In genomic region chr16:57054771-57055170, GRCh38 we compare ENCODE assay signal across 23 cellular contexts.
"Had no signal": no experiment of that assay in that cellular context is flagged by ENCODE, and none has a peak within 500 bp of the region (broad histone marks: within the 10 kb centered on the region; RNA-seq: fewer than 3 reads in every experiment).

No MANE protein-coding gene starts in this region.

- H3K4me3 ChIP-seq: body of pancreas, left lung, thyroid gland, upper lobe of right lung had no signal

- H3K27ac ChIP-seq: body of pancreas, foreskin keratinocyte, left lung, thyroid gland, upper lobe of right lung had no signal

- H3K36me3 ChIP-seq: thyroid gland had no signal

- ATAC-seq: activated T-cell treated with anti-CD3 and anti-CD28 coated beads, Interleukin-2, amount 50 U/mL, for 72 hours; body of pancreas; foreskin keratinocyte; left lung; natural killer cell; upper lobe of right lung had no signal

- DNase-seq: activated CD4-positive, alpha-beta T cell treated with anti-CD3 and anti-CD28 coated beads, Interleukin-2, amount 10 ng/mL, durations not matched to agents 24 days and 14 days; activated CD8-positive, alpha-beta memory T cell treated with anti-CD3 and anti-CD28 coated beads, Interleukin-2, amount 50 U/mL, for 48 hours; activated effector memory CD4-positive, alpha-beta T cell treated with anti-CD3 and anti-CD28 coated beads, Interleukin-2, amount 50 U/mL, for 16 hours; activated T-cell treated with anti-CD3 and anti-CD28 coated beads, Interleukin-2, amount 50 U/mL, for 72 hours; anterior cingulate cortex; body of pancreas; effector CD8-positive, alpha-beta T cell; foreskin keratinocyte; immature natural killer cell; kidney glomerular epithelial cell; left lung; natural killer cell; retina; stimulated activated CD4-positive, alpha-beta T cell treated with anti-CD3 and anti-CD28 coated beads, Interleukin-4, amount 100 ng/mL, for 1 hour; substantia nigra; T1000; thyroid gland; upper lobe of right lung had no signal

- H3K4me1 Mint-ChIP-seq: mesothelial cell of epicardium had no signal

- H3K9me3 ChIP-seq: body of pancreas, left lung, thyroid gland, upper lobe of right lung had no signal

- H3K4me3 Mint-ChIP-seq: activated CD4-positive, alpha-beta T cell treated with anti-CD3 and anti-CD28 coated beads, Interleukin-2, amount 10 ng/mL, durations not matched to agents 24 days and 14 days; activated T-cell treated with anti-CD3 and anti-CD28 coated beads, Interleukin-2, amount 50 U/mL, for 72 hours; dendritic cell treated with granulocyte-macrophage colony-stimulating factor and Interleukin-4, amounts not matched to agents 40 ng/mL and 50 ng/mL, for 4 days; immature natural killer cell; mesothelial cell of epicardium; natural killer cell; stimulated activated naive CD8-positive, alpha-beta T cell treated with anti-CD3 and anti-CD28 coated beads, Interleukin-15, Interleukin-2, amounts not matched to agents 100 ng/mL and 50 ng/mL, for 24 hours; T-helper 1 cell treated with Interleukin-12 subunit alpha and Interleukin-12 subunit beta and Interleukin-4 antibody, amounts not matched to agents 30 μg/mL and 1 μg/mL, for 36 hours had no signal

- H3K27me3 Mint-ChIP-seq: activated CD4-positive, alpha-beta T cell treated with anti-CD3 and anti-CD28 coated beads, Interleukin-2, amount 10 ng/mL, durations not matched to agents 24 days and 14 days; dendritic cell treated with granulocyte-macrophage colony-stimulating factor and Interleukin-4, amounts not matched to agents 40 ng/mL and 50 ng/mL, for 4 days; stimulated activated naive CD8-positive, alpha-beta T cell treated with anti-CD3 and anti-CD28 coated beads, Interleukin-15, Interleukin-2, amounts not matched to agents 100 ng/mL and 50 ng/mL, for 24 hours had no signal

- H3K27ac Mint-ChIP-seq: activated CD4-positive, alpha-beta T cell treated with anti-CD3 and anti-CD28 coated beads, Interleukin-2, amount 10 ng/mL, durations not matched to agents 24 days and 14 days; dendritic cell treated with granulocyte-macrophage colony-stimulating factor and Interleukin-4, amounts not matched to agents 40 ng/mL and 50 ng/mL, for 4 days; mesothelial cell of epicardium; natural killer cell; progenitor cell of endocrine pancreas; T-helper 1 cell treated with Interleukin-12 subunit alpha and Interleukin-12 subunit beta and Interleukin-4 antibody, amounts not matched to agents 30 μg/mL and 1 μg/mL, for 36 hours had no signal

- H3K36me3 Mint-ChIP-seq: mesothelial cell of epicardium had no signal

- H3K9me3 Mint-ChIP-seq: activated CD4-positive, alpha-beta T cell treated with anti-CD3 and anti-CD28 coated beads, Interleukin-2, amount 10 ng/mL, durations not matched to agents 24 days and 14 days; activated T-cell treated with anti-CD3 and anti-CD28 coated beads, Interleukin-2, amount 50 U/mL, for 72 hours; dendritic cell treated with granulocyte-macrophage colony-stimulating factor and Interleukin-4, amounts not matched to agents 40 ng/mL and 50 ng/mL, for 4 days; immature natural killer cell; mesothelial cell of epicardium; natural killer cell; stimulated activated naive CD8-positive, alpha-beta T cell treated with anti-CD3 and anti-CD28 coated beads, Interleukin-15, Interleukin-2, amounts not matched to agents 100 ng/mL and 50 ng/mL, for 24 hours; T-helper 1 cell treated with Interleukin-12 subunit alpha and Interleukin-12 subunit beta and Interleukin-4 antibody, amounts not matched to agents 30 μg/mL and 1 μg/mL, for 36 hours had no signal

- H3K27me3 ChIP-seq: body of pancreas, foreskin keratinocyte, left lung, thyroid gland, upper lobe of right lung had no signal

- H3K4me1 ChIP-seq: body of pancreas, foreskin keratinocyte, left lung, thyroid gland, upper lobe of right lung had no signal
